In the genomic region with DNA sequence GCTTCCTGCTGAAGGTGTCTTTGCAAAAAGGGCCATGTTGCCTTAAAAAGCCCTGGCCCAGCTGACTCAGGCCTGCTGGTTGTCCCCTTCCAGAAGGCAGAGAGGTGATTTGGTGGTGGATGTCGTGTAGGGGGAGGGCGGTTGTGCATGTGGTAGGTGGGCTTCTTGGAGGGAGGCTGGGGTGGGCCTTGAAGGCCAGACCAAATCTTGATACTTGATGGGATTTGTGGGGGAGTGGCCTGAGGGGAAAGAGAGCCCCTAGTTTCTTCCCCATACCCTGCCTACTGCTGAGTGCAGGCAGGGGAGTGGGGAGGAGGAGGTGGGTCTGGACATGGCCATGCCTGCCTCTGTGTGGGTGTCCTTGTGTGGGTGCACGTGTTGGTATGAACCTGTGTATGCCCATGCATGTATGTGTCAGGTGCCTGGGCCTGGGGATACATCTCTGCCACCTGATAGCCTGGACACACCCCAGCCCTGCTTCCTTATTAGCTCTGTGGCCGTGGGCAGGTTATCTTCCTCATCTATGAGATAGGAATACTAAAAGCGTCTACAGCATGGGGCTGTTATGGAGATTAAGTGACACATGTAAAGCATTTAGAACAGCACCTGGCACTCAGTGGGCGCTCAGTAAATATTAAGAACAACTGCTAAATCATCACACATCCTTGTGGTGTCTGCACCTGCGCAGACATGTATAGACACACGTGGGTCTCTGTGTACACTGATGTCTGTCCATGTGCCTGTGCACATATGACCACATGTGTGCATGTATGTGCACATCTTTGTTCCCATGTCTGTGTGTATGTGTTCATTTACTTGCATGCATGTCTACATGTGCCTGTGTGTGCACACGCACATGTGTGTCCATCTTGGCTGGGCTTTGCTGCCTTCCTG, we compare ENCODE assay signal across 1 cellular context.
TF ChIP-seq lines count a peak whose summit lies in the region.

No MANE protein-coding gene starts in this region.

TF ChIP-seq in H1, 55 proteins besides CTCF, POLR2A, EP300 and RAD21:
- TF ChIP-seq, protein P1, sequence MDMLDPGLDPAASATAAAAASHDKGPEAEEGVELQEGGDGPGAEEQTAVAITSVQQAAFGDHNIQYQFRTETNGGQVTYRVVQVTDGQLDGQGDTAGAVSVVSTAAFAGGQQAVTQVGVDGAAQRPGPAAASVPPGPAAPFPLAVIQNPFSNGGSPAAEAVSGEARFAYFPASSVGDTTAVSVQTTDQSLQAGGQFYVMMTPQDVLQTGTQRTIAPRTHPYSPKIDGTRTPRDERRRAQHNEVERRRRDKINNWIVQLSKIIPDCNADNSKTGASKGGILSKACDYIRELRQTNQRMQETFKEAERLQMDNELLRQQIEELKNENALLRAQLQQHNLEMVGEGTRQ (IDR thresholded peaks at IDR 0.05; ENCODE audit: low read length): no peak
- TF ChIP-seq CEBPB (IDR thresholded peaks at IDR 0.05; ENCODE audit: low read depth, low read length) (no peak), GTF2F1 (IDR thresholded peaks at IDR 0.05; ENCODE audit: borderline replicate concordance, low read depth, low read length) (no peak), SRF (IDR thresholded peaks at IDR 0.05; ENCODE audit: low read depth, low read length) (no peak), KDM4A (IDR thresholded peaks at IDR 0.05; ENCODE audit: low read depth, low read length, severe bottlenecking) (no peak), RFX5 (IDR thresholded peaks at IDR 0.05; ENCODE audit: borderline replicate concordance, low read depth, low read length) (no peak), SP4 (IDR thresholded peaks at IDR 0.05; ENCODE audit: low read length) (no peak), BRCA1 (IDR thresholded peaks at IDR 0.05; ENCODE audit: low read depth, low read length) (no peak)
